ENCODE assay signal across 25 cellular contexts in genomic region chr10:107671968-107672367, GRCh38.
"Had no signal": no experiment of that assay in that cellular context is flagged by ENCODE, and none has a peak within 500 bp of the region (broad histone marks: within the 10 kb centered on the region; RNA-seq: fewer than 3 reads in every experiment).

No MANE protein-coding gene starts in this region.

- H3K27me3 Mint-ChIP-seq: memory B cell; stimulated activated naive CD8-positive, alpha-beta T cell treated with anti-CD3 and anti-CD28 coated beads, Interleukin-15, amount 100 ng/mL, for 72 hours had no signal

- ATAC-seq: foreskin keratinocyte; gastroesophageal sphincter; heart left ventricle; left ventricle myocardium superior; natural killer cell; sciatic nerve; stimulated activated naive CD8-positive, alpha-beta T cell treated with anti-CD3 and anti-CD28 coated beads, Interleukin-15, amount 100 ng/mL, for 72 hours; upper lobe of right lung had no signal

- H3K27me3 ChIP-seq: esophagus muscularis mucosa, foreskin keratinocyte, gastroesophageal sphincter, heart left ventricle, hepatocyte, right atrium auricular region, suprapubic skin, transverse colon, upper lobe of right lung, uterus had no signal

- H3K4me1 Mint-ChIP-seq: memory B cell; natural killer cell; stimulated activated naive CD8-positive, alpha-beta T cell treated with anti-CD3 and anti-CD28 coated beads, Interleukin-15, amount 100 ng/mL, for 72 hours had no signal

- H3K79me2 ChIP-seq: hepatocyte had no signal

- H3K36me3 ChIP-seq: esophagus muscularis mucosa, gastroesophageal sphincter, heart left ventricle, prostate gland, right atrium auricular region, suprapubic skin, transverse colon, upper lobe of right lung, uterus had no signal

- H3K27ac Mint-ChIP-seq: memory B cell, natural killer cell had no signal

- DNase-seq: dorsolateral prefrontal cortex; effector CD8-positive, alpha-beta T cell; foreskin keratinocyte; heart left ventricle; left ventricle myocardium superior; natural killer cell; stimulated activated CD4-positive, alpha-beta T cell treated with anti-CD3 and anti-CD28 coated beads, Interleukin-12 subunit alpha, Interleukin-12 subunit beta, amount 100 ng/mL, for 4 hours; stimulated activated CD4-positive, alpha-beta T cell treated with anti-CD3 and anti-CD28 coated beads, Interleukin-1b, Interleukin-23, amount 100 ng/mL, for 48 hours; stimulated activated CD4-positive, alpha-beta T cell treated with anti-CD3 and anti-CD28 coated beads, Interleukin-4, amount 100 ng/mL, for 1 hour; stimulated activated CD8-positive, alpha-beta memory T cell treated with anti-CD3 and anti-CD28 coated beads, Interleukin-4, amount 100 ng/mL, for 48 hours; stimulated activated naive CD4-positive, alpha-beta T cell; stimulated activated naive CD8-positive, alpha-beta T cell treated with anti-CD3 and anti-CD28 coated beads, Interleukin-15, amount 100 ng/mL, for 72 hours; transverse colon; upper lobe of right lung; uterus had no signal

- H3K4me2 ChIP-seq: hepatocyte, smooth muscle cell had no signal

- H3K4me3 Mint-ChIP-seq: memory B cell; natural killer cell; stimulated activated naive CD8-positive, alpha-beta T cell treated with anti-CD3 and anti-CD28 coated beads, Interleukin-15, amount 100 ng/mL, for 72 hours had no signal

- H3K27ac ChIP-seq: dorsolateral prefrontal cortex, esophagus muscularis mucosa, foreskin keratinocyte, gastroesophageal sphincter, heart left ventricle, hepatocyte, prostate gland, right atrium auricular region, suprapubic skin, transverse colon, upper lobe of right lung, uterus had no signal

- H3K36me3 Mint-ChIP-seq: memory B cell, natural killer cell had no signal

- H3K4me3 ChIP-seq: dorsolateral prefrontal cortex, esophagus muscularis mucosa, gastroesophageal sphincter, heart left ventricle, hepatocyte, lung, prostate gland, right atrium auricular region, smooth muscle cell, suprapubic skin, transverse colon, upper lobe of right lung, uterus had no signal

- H3K4me1 ChIP-seq: esophagus muscularis mucosa, foreskin keratinocyte, gastroesophageal sphincter, heart left ventricle, prostate gland, right atrium auricular region, suprapubic skin, transverse colon, upper lobe of right lung, uterus had no signal

- H3K9me3 ChIP-seq: esophagus muscularis mucosa, gastroesophageal sphincter, heart left ventricle, prostate gland, right atrium auricular region, suprapubic skin, transverse colon, upper lobe of right lung, uterus had no signal

- H2AFZ ChIP-seq: hepatocyte had no signal
